Comparison of ENCODE assay signal across 1 cellular context in genomic region chrX:129678881-129679195, GRCh38.
TF ChIP-seq lines count a peak whose summit lies in the region.

No MANE protein-coding gene starts in this region.

TF ChIP-seq in SK-N-SH treated with all-trans-retinoic acid at 6 μM for 48 hours, 23 proteins besides CTCF, POLR2A, EP300 and RAD21 (continued from another document):
- TF ChIP-seq GLIS3 (CRISPR knock-in tag; IDR thresholded peaks at IDR 0.05) (no peak), TCF4 (CRISPR knock-in tag; IDR thresholded peaks at IDR 0.05; ENCODE audit: borderline replicate concordance) (no peak), CSRNP3 (CRISPR knock-in tag; IDR thresholded peaks at IDR 0.05) (no peak), SNAI2 (CRISPR knock-in tag; IDR thresholded peaks at IDR 0.05) (no peak), ARNTL (CRISPR knock-in tag; IDR thresholded peaks at IDR 0.05; ENCODE audit: borderline replicate concordance, low read depth) (no peak), BACH2 (CRISPR knock-in tag; IDR thresholded peaks at IDR 0.05; ENCODE audit: borderline replicate concordance) (no peak), ZFP30 (CRISPR knock-in tag; IDR thresholded peaks at IDR 0.05) (no peak)
- TF ChIP-seq, protein P1, sequence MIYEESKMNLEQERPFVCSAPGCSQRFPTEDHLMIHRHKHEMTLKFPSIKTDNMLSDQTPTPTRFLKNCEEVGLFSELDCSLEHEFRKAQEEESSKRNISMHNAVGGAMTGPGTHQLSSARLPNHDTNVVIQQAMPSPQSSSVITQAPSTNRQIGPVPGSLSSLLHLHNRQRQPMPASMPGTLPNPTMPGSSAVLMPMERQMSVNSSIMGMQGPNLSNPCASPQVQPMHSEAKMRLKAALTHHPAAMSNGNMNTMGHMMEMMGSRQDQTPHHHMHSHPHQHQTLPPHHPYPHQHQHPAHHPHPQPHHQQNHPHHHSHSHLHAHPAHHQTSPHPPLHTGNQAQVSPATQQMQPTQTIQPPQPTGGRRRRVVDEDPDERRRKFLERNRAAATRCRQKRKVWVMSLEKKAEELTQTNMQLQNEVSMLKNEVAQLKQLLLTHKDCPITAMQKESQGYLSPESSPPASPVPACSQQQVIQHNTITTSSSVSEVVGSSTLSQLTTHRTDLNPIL (CRISPR knock-in tag; IDR thresholded peaks at IDR 0.05; ENCODE audit: low read depth), result no peak
